Comparison of ENCODE assay signal across 12 cellular contexts in the genomic region with DNA sequence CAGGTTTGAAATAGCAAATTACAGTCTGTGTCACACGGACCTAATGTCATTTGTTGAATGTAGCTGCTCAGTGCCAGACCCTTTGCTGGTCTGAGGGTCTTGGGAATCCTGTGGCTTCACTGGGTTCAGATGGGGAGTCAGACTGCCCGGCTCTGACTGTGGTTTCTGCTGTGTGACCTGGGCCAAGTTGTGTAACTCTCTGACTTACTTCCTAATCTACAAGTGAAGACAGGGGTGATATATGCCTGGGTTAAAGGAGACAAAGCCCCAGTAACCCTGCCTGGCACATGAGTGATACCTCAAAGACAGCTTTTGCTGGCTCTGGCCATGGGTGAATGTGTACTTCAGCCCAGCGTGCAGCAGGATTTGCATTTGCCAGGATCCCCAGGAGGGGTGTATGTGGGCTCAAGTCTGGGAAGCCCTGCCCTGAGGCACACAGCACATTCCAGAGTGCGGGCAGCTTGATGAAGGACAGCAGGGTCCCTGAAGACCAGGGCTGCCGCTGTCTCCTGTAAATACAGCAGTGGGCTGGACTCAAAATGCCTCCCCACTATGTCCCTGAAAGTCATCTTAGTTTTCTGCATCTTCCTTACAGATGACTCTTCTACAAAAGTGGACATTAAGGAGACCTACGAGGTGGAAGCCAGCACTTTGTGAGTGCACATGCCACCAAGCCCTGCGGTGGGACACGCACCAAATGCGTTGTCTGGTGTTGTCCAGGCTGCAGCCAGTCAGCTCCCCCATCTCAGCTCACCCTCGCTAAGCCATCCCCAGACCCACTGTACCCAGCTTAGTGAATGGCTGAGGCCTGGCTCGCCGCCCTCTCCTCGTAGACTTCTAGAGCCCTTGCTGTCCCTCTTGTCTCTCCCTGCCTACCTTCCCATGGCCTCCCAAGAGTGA. TPM values are rescaled to one million over a fixed set of nuclear protein-coding genes. Genes with fewer than 3 reads are reported as not detected.
DNase-seq lines count a peak whose midpoint lies in the region; ATAC-seq and TF ChIP-seq lines count a peak whose summit lies in the region.
"Had no signal": no experiment of that assay in that cellular context is flagged by ENCODE, and none has a peak within 500 bp of the region (broad histone marks: within the 10 kb centered on the region; RNA-seq: fewer than 3 reads in every experiment).

No MANE protein-coding gene starts in this region.

- H3K27me3 Mint-ChIP-seq in activated naive CD8-positive, alpha-beta T cell treated with anti-CD3 and anti-CD28 coated beads for 36 hours, result no peaks in the 10 kb centered on the region
- no peaks in the 10 kb centered on the region for H3K27me3 Mint-ChIP-seq in activated naive CD8-positive, alpha-beta T cell treated with anti-CD3 and anti-CD28 coated beads, Interleukin-2, amount 50 U/mL, for 24 hours
- H3K27me3 Mint-ChIP-seq in WTC11 (ENCODE audit: low read depth), result no peaks in the 10 kb centered on the region
- H3K27me3 Mint-ChIP-seq in immature natural killer cell (ENCODE audit: low read depth in 3 of 3), result peaks cover 0 to 3% (median 3%) of the 10 kb centered on the region in 3 donors
- no peaks in the 10 kb centered on the region for H3K27me3 Mint-ChIP-seq in activated T-helper 1 cell treated with anti-CD3 and anti-CD28 coated beads, Interleukin-12 subunit alpha, Interleukin-12 subunit beta, Interleukin-2, Interleukin-4 antibody, amounts not matched to agents 30 ng/mL and 10 ng/mL and 1 ng/mL, durations not matched to agents 14 hours and 24 hours and 36 hours (ENCODE audit: insufficient read depth)
- H3K27me3 Mint-ChIP-seq: progenitor cell of endocrine pancreas had no signal

- no peak overlapping the region for H3K27ac ChIP-seq in upper lobe of right lung

- TF ChIP-seq CTCF in WTC11 (IDR thresholded peaks at IDR 0.05), result no peak
- TF ChIP-seq CTCF in upper lobe of right lung (IDR thresholded peaks at IDR 0.05), result no peak

- H3K4me3 Mint-ChIP-seq in activated naive CD8-positive, alpha-beta T cell treated with anti-CD3 and anti-CD28 coated beads for 36 hours, result no peak overlapping the region
- H3K4me3 Mint-ChIP-seq in activated naive CD8-positive, alpha-beta T cell treated with anti-CD3 and anti-CD28 coated beads, Interleukin-2, amount 50 U/mL, for 24 hours, result no peak overlapping the region
- H3K4me3 Mint-ChIP-seq in WTC11, result no peak overlapping the region
- peak overlapping the region in 2 of 5 donors; percentile 53 to 56 for H3K4me3 Mint-ChIP-seq in immature natural killer cell
- no peak overlapping the region for H3K4me3 Mint-ChIP-seq in activated T-helper 1 cell treated with anti-CD3 and anti-CD28 coated beads, Interleukin-12 subunit alpha, Interleukin-12 subunit beta, Interleukin-2, Interleukin-4 antibody, amounts not matched to agents 30 ng/mL and 10 ng/mL and 1 ng/mL, durations not matched to agents 14 hours and 24 hours and 36 hours

- no peaks in the 10 kb centered on the region for H3K27me3 ChIP-seq in upper lobe of right lung

- H3K9me3 ChIP-seq in upper lobe of right lung, result no peaks in the 10 kb centered on the region

- H3K4me1 ChIP-seq in upper lobe of right lung, result no peaks in the 10 kb centered on the region

- H3K36me3 ChIP-seq in upper lobe of right lung, result peaks cover 99% of the 10 kb centered on the region

- intact Hi-C loops in upper lobe of right lung (cut with DNase I), result no loop called here
- intact Hi-C loops in activated T-helper 1 cell treated with anti-CD3 and anti-CD28 coated beads, Interleukin-12 subunit alpha, Interleukin-12 subunit beta, Interleukin-2, Interleukin-4 antibody, amounts not matched to agents 30 ng/mL and 10 ng/mL and 1 ng/mL, durations not matched to agents 14 hours and 24 hours and 36 hours (cut with micrococcal nuclease), result no loop called here

- H3K27ac Mint-ChIP-seq in activated naive CD8-positive, alpha-beta T cell treated with anti-CD3 and anti-CD28 coated beads for 36 hours, result peak overlapping the region; percentile 47
- no peak overlapping the region for H3K27ac Mint-ChIP-seq in activated naive CD8-positive, alpha-beta T cell treated with anti-CD3 and anti-CD28 coated beads, Interleukin-2, amount 50 U/mL, for 24 hours
- peak overlapping the region; percentile 74; the same call in 1 of the 2 replicates for H3K27ac Mint-ChIP-seq in WTC11
- H3K27ac Mint-ChIP-seq in immature natural killer cell, result peak overlapping the region; percentile 73 to 82 (median 78)
- H3K27ac Mint-ChIP-seq in activated T-helper 1 cell treated with anti-CD3 and anti-CD28 coated beads, Interleukin-12 subunit alpha, Interleukin-12 subunit beta, Interleukin-2, Interleukin-4 antibody, amounts not matched to agents 30 ng/mL and 10 ng/mL and 1 ng/mL, durations not matched to agents 14 hours and 24 hours and 36 hours, result no peak overlapping the region

- CTCF ChIA-PET in WTC11 (lab: Charles Lee), result interaction anchor here (0.6 to 5.1 kb wide), 5 partner anchors 64 to 191 kb away, joined by 4 to 35 read pairs (median 4); no protein-coding TSS in a partner anchor

- H3K4me3 ChIP-seq in upper lobe of right lung, result no peak overlapping the region

- ATAC-seq in activated naive CD8-positive, alpha-beta T cell treated with anti-CD3 and anti-CD28 coated beads, Interleukin-2, amount 50 U/mL, for 24 hours, result no peak
- ATAC-seq in WTC11 (no peak), upper lobe of right lung (peak; percentile 69)
- ATAC-seq: HCT116 had no signal

- no peak for DNase-seq in activated naive CD8-positive, alpha-beta T cell treated with anti-CD3 and anti-CD28 coated beads for 36 hours
- no peak for DNase-seq in activated naive CD8-positive, alpha-beta T cell treated with anti-CD3 and anti-CD28 coated beads, Interleukin-2, amount 50 U/mL, for 24 hours
- DNase-seq in WTC11 (ENCODE audit: low spot score), result no peak
- no peak for DNase-seq in immature natural killer cell
- DNase-seq in upper lobe of right lung, result no peak
- DNase-seq in SHP77 treated with DMSO at 0.1 percent for 48 hours (lab: John Stamatoyannopoulos, UW), result no peak
- DNase-seq in stimulated activated CD4-positive, alpha-beta T cell treated with anti-CD3 and anti-CD28 coated beads, Interleukin-4, amount 100 ng/mL, for 4 hours, result no peak
- DNase-seq in activated T-helper 1 cell treated with anti-CD3 and anti-CD28 coated beads, Interleukin-12 subunit alpha, Interleukin-12 subunit beta, Interleukin-2, Interleukin-4 antibody, amounts not matched to agents 30 ng/mL and 10 ng/mL and 1 ng/mL, durations not matched to agents 14 hours and 24 hours and 36 hours (ENCODE audit: low spot score), result no peak
- DNase-seq: mammary epithelial cell, NCI-H446 had no signal

- H3K9me3 Mint-ChIP-seq in activated naive CD8-positive, alpha-beta T cell treated with anti-CD3 and anti-CD28 coated beads for 36 hours, result no peaks in the 10 kb centered on the region
- H3K9me3 Mint-ChIP-seq in activated naive CD8-positive, alpha-beta T cell treated with anti-CD3 and anti-CD28 coated beads, Interleukin-2, amount 50 U/mL, for 24 hours, result no peaks in the 10 kb centered on the region
- no peaks in the 10 kb centered on the region for H3K9me3 Mint-ChIP-seq in WTC11
- H3K9me3 Mint-ChIP-seq in immature natural killer cell, result no peaks in the 10 kb centered on the region
- H3K9me3 Mint-ChIP-seq in activated T-helper 1 cell treated with anti-CD3 and anti-CD28 coated beads, Interleukin-12 subunit alpha, Interleukin-12 subunit beta, Interleukin-2, Interleukin-4 antibody, amounts not matched to agents 30 ng/mL and 10 ng/mL and 1 ng/mL, durations not matched to agents 14 hours and 24 hours and 36 hours, result no peaks in the 10 kb centered on the region

- H3K36me3 Mint-ChIP-seq in activated naive CD8-positive, alpha-beta T cell treated with anti-CD3 and anti-CD28 coated beads for 36 hours, result peaks cover 6% of the 10 kb centered on the region
- H3K36me3 Mint-ChIP-seq in activated naive CD8-positive, alpha-beta T cell treated with anti-CD3 and anti-CD28 coated beads, Interleukin-2, amount 50 U/mL, for 24 hours (ENCODE audit: low read depth), result peaks cover 19% of the 10 kb centered on the region
- H3K36me3 Mint-ChIP-seq in WTC11 (peaks cover 12% of the 10 kb centered on the region), immature natural killer cell (peaks cover 4 to 43% (median 16%) of the 10 kb centered on the region in 3 donors)
- H3K36me3 Mint-ChIP-seq in activated T-helper 1 cell treated with anti-CD3 and anti-CD28 coated beads, Interleukin-12 subunit alpha, Interleukin-12 subunit beta, Interleukin-2, Interleukin-4 antibody, amounts not matched to agents 30 ng/mL and 10 ng/mL and 1 ng/mL, durations not matched to agents 14 hours and 24 hours and 36 hours (ENCODE audit: low read depth), result peaks cover 49% of the 10 kb centered on the region

- peaks cover 6% of the 10 kb centered on the region for H3K4me1 Mint-ChIP-seq in activated naive CD8-positive, alpha-beta T cell treated with anti-CD3 and anti-CD28 coated beads for 36 hours
- peaks cover 8% of the 10 kb centered on the region for H3K4me1 Mint-ChIP-seq in activated naive CD8-positive, alpha-beta T cell treated with anti-CD3 and anti-CD28 coated beads, Interleukin-2, amount 50 U/mL, for 24 hours
- H3K4me1 Mint-ChIP-seq in WTC11 (no peaks in the 10 kb centered on the region), immature natural killer cell (peaks cover 73 to 79% of the 10 kb centered on the region in 2 donors)
- peaks cover 11% of the 10 kb centered on the region for H3K4me1 Mint-ChIP-seq in activated T-helper 1 cell treated with anti-CD3 and anti-CD28 coated beads, Interleukin-12 subunit alpha, Interleukin-12 subunit beta, Interleukin-2, Interleukin-4 antibody, amounts not matched to agents 30 ng/mL and 10 ng/mL and 1 ng/mL, durations not matched to agents 14 hours and 24 hours and 36 hours (ENCODE audit: low read depth)

- POLR2A ChIA-PET in WTC11 (lab: Charles Lee), result no interaction called here

TF ChIP-seq in WTC11, 78 proteins besides CTCF, POLR2A, EP300 and RAD21 (continues in another document):
- no peak for TF ChIP-seq TEAD1 (CRISPR knock-in tag; IDR thresholded peaks at IDR 0.05)
- no peak for TF ChIP-seq NR3C1 (CRISPR knock-in tag; conservative IDR thresholded peaks at IDR 0.05; ENCODE audit: low read depth)

RNA-seq across cellular contexts. Expression of a gene that starts 16.4 kb away (rescaled TPM):
- total RNA-seq in activated naive CD8-positive, alpha-beta T cell treated with anti-CD3 and anti-CD28 coated beads for 36 hours, result under 1 TPM; 0.35 to 0.50 TPM
- 5.5 to 6.0 TPM (median 5.7 TPM) in 3 replicates for total RNA-seq in WTC11 (2021)
- polyA plus RNA-seq in immature natural killer cell, result under 1 TPM in 2 of 3 donors, not detected in 1; 0.26 to 0.65 TPM
- 2.3 TPM for total RNA-seq in upper lobe of right lung
- total RNA-seq in activated T-helper 1 cell treated with anti-CD3 and anti-CD28 coated beads, Interleukin-12 subunit alpha, Interleukin-12 subunit beta, Interleukin-2, Interleukin-4 antibody, amounts not matched to agents 30 ng/mL and 10 ng/mL and 1 ng/mL, durations not matched to agents 14 hours and 24 hours and 36 hours, result 0.05 TPM in 1 of 2 replicates, not detected in the other

RNA-seq across cellular contexts. Expression of a gene that starts 39.1 kb away (rescaled TPM):
- 100 to 1,000 TPM; 205 to 207 TPM for total RNA-seq in activated naive CD8-positive, alpha-beta T cell treated with anti-CD3 and anti-CD28 coated beads for 36 hours
- 122 to 167 TPM (median 124 TPM) in 3 replicates for total RNA-seq in WTC11 (2021)
- polyA plus RNA-seq in immature natural killer cell, result 10 to 100 TPM; 39.5 to 56.9 (median 52.2) TPM
- total RNA-seq in upper lobe of right lung, result 59.4 TPM
- 176 and 195 TPM in 2 replicates for total RNA-seq in activated T-helper 1 cell treated with anti-CD3 and anti-CD28 coated beads, Interleukin-12 subunit alpha, Interleukin-12 subunit beta, Interleukin-2, Interleukin-4 antibody, amounts not matched to agents 30 ng/mL and 10 ng/mL and 1 ng/mL, durations not matched to agents 14 hours and 24 hours and 36 hours

Comparison
In these comparisons a context has a peak if more than half of its experiments do, and no peak if none do; other contexts are left out.
1. H3K27ac Mint-ChIP-seq: peak in activated naive CD8-positive, alpha-beta T cell treated with anti-CD3 and anti-CD28 coated beads for 36 hours (single experiment), WTC11 (single experiment) and immature natural killer cell (6 of 6); none in activated naive CD8-positive, alpha-beta T cell treated with anti-CD3 and anti-CD28 coated beads, Interleukin-2, amount 50 U/mL, for 24 hours (single experiment) and activated T-helper 1 cell treated with anti-CD3 and anti-CD28 coated beads, Interleukin-12 subunit alpha, Interleukin-12 subunit beta, Interleukin-2, Interleukin-4 antibody, amounts not matched to agents 30 ng/mL and 10 ng/mL and 1 ng/mL, durations not matched to agents 14 hours and 24 hours and 36 hours (single experiment).